In the genomic region with DNA sequence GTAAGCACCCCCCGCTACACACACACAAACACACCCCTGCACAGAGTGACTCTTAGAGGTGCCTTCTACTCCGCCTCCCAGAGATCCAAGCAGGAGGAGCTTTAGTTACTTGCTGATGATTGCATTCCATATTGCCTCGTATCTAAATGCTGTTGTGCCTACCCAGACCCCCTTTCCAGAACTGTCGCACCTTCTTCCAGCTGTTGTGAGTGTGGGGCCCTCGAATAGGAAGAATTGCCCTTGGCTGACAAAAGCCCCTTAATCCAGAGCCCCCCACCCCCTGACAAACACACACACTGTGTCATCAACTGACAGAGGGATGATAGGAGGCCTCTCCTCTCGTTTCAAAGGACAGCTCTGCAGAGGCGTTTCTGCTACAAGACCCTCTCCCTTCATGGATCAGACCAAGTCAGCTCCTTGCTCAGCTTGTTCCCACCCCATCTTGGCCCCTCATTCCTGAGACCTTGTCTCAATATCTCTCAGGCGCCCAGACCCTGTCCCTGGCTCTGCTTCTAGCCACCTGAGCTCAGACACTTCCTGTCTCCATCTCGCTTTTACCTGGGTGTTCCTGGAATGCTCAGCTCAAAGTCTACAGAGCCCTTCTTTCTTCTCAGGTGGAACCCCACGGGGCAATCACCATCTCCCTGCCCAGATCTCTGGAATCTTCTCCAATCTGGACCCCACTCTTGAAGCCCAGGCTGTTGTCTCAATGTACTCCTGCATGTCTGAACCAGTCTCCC, we compare ENCODE assay signal across 29 cellular contexts. TPM values are rescaled to one million over a fixed set of nuclear protein-coding genes. Genes with fewer than 3 reads are reported as not detected.
"Had no signal": no experiment of that assay in that cellular context is flagged by ENCODE, and none has a peak within 500 bp of the region (broad histone marks: within the 10 kb centered on the region; RNA-seq: fewer than 3 reads in every experiment).

No MANE protein-coding gene starts in this region.

- H3K27ac Mint-ChIP-seq: activated naive CD4-positive, alpha-beta T cell treated with anti-CD3 and anti-CD28 coated beads for 36 hours; activated naive CD8-positive, alpha-beta T cell treated with anti-CD3 and anti-CD28 coated beads, Interleukin-2, amount 10 ng/mL, durations not matched to agents 7 days and 5 days; dendritic cell treated with granulocyte-macrophage colony-stimulating factor and Interleukin-4, amounts not matched to agents 40 ng/mL and 50 ng/mL, for 4 days; mesothelial cell of epicardium; natural killer cell; stimulated activated naive CD8-positive, alpha-beta T cell treated with anti-CD3 and anti-CD28 coated beads, Interleukin-15, Interleukin-2, amounts not matched to agents 100 ng/mL and 50 ng/mL, for 24 hours; T-helper 1 cell treated with Interleukin-12 subunit alpha and Interleukin-12 subunit beta and Interleukin-4 antibody, amounts not matched to agents 30 μg/mL and 1 μg/mL, for 36 hours; WTC11 had no signal

- H3K9me3 ChIP-seq: left ventricle myocardium inferior, neutrophil, pancreas, thyroid gland, upper lobe of right lung had no signal

- H3K9me3 Mint-ChIP-seq: activated naive CD4-positive, alpha-beta T cell treated with anti-CD3 and anti-CD28 coated beads for 36 hours; activated naive CD8-positive, alpha-beta T cell treated with anti-CD3 and anti-CD28 coated beads, Interleukin-2, amount 10 ng/mL, durations not matched to agents 7 days and 5 days; dendritic cell treated with granulocyte-macrophage colony-stimulating factor and Interleukin-4, amounts not matched to agents 40 ng/mL and 50 ng/mL, for 4 days; mesothelial cell of epicardium; natural killer cell; stimulated activated naive CD8-positive, alpha-beta T cell treated with anti-CD3 and anti-CD28 coated beads, Interleukin-15, Interleukin-2, amounts not matched to agents 100 ng/mL and 50 ng/mL, for 24 hours; T-helper 1 cell treated with Interleukin-12 subunit alpha and Interleukin-12 subunit beta and Interleukin-4 antibody, amounts not matched to agents 30 μg/mL and 1 μg/mL, for 36 hours; WTC11 had no signal

- H3K27ac ChIP-seq: cardiac muscle cell, foreskin keratinocyte, left ventricle myocardium inferior, neutrophil, pancreas, thyroid gland, upper lobe of right lung had no signal

- H3K36me3 Mint-ChIP-seq: activated naive CD8-positive, alpha-beta T cell treated with anti-CD3 and anti-CD28 coated beads, Interleukin-2, amount 10 ng/mL, durations not matched to agents 7 days and 5 days; natural killer cell; WTC11 had no signal

- H3K4me3 Mint-ChIP-seq: activated naive CD4-positive, alpha-beta T cell treated with anti-CD3 and anti-CD28 coated beads for 36 hours; activated naive CD8-positive, alpha-beta T cell treated with anti-CD3 and anti-CD28 coated beads, Interleukin-2, amount 10 ng/mL, durations not matched to agents 7 days and 5 days; dendritic cell treated with granulocyte-macrophage colony-stimulating factor and Interleukin-4, amounts not matched to agents 40 ng/mL and 50 ng/mL, for 4 days; mesothelial cell of epicardium; natural killer cell; stimulated activated naive CD8-positive, alpha-beta T cell treated with anti-CD3 and anti-CD28 coated beads, Interleukin-15, Interleukin-2, amounts not matched to agents 100 ng/mL and 50 ng/mL, for 24 hours; T-helper 1 cell treated with Interleukin-12 subunit alpha and Interleukin-12 subunit beta and Interleukin-4 antibody, amounts not matched to agents 30 μg/mL and 1 μg/mL, for 36 hours had no signal

- H3K4me1 ChIP-seq: foreskin keratinocyte had no signal

- H3K4me1 Mint-ChIP-seq: mesothelial cell of epicardium had no signal

- ATAC-seq: foreskin keratinocyte, natural killer cell, pancreas, right cardiac atrium, upper lobe of right lung, WTC11 had no signal

- H3K4me3 ChIP-seq: cardiac muscle cell, left ventricle myocardium inferior, pancreas, thyroid gland, upper lobe of right lung had no signal

- H3K36me3 ChIP-seq: cardiac muscle cell, left ventricle myocardium inferior, neutrophil, pancreas, thyroid gland, upper lobe of right lung had no signal

- DNase-seq: activated CD4-positive, alpha-beta T cell treated with anti-CD3 and anti-CD28 coated beads, Interleukin-2, amount 50 U/mL, for 4 hours; activated naive CD4-positive, alpha-beta T cell treated with anti-CD3 and anti-CD28 coated beads for 36 hours; activated naive CD8-positive, alpha-beta T cell treated with anti-CD3 and anti-CD28 coated beads, Interleukin-2, amount 10 ng/mL, durations not matched to agents 7 days and 5 days; amniotic stem cell; effector CD4-positive, alpha-beta T cell; erythroblast; foreskin keratinocyte; hippocampal formation; kidney glomerular epithelial cell; left ventricle myocardium inferior; mammary epithelial cell; natural killer cell; pancreas; right cardiac atrium; stimulated activated CD4-positive, alpha-beta T cell treated with anti-CD3 and anti-CD28 coated beads, Interleukin-4, amount 100 ng/mL, for 24 hours; substantia nigra; T1000; thyroid gland; upper lobe of right lung had no signal

RNA-seq across cellular contexts. Expression of a gene that starts 4.0 kb away (rescaled TPM):
- total RNA-seq: activated CD8-positive, alpha-beta memory T cell treated with anti-CD3 and anti-CD28 coated beads for 36 hours; activated naive CD4-positive, alpha-beta T cell treated with anti-CD3 and anti-CD28 coated beads for 36 hours; activated naive CD8-positive, alpha-beta T cell treated with anti-CD3 and anti-CD28 coated beads, Interleukin-2, amount 10 ng/mL, durations not matched to agents 7 days and 5 days; cardiac muscle cell; chondrocyte; foreskin keratinocyte; mammary epithelial cell; mesothelial cell of epicardium; natural killer cell; pulmonary artery endothelial cell; thyroid gland; upper lobe of right lung; WTC11 had no signal

RNA-seq across cellular contexts. Expression of a gene that starts 28.0 kb away (rescaled TPM):
- total RNA-seq: cardiac muscle cell had no signal
